In genomic region chr2:24083567-24084385, GRCh38 we compare ENCODE assay signal across 8 cellular contexts. TPM values are rescaled to one million over a fixed set of nuclear protein-coding genes. Genes with fewer than 3 reads are reported as not detected.
DNase-seq lines count a peak whose midpoint lies in the region; ATAC-seq and TF ChIP-seq lines count a peak whose summit lies in the region.

No MANE protein-coding gene starts in this region.

- H3K9me3 Mint-ChIP-seq in central memory CD8-positive, alpha-beta T cell: no peaks in the 10 kb centered on the region

- peaks cover 16% of the 10 kb centered on the region for H3K4me1 Mint-ChIP-seq in central memory CD8-positive, alpha-beta T cell

- peaks cover 12% of the 10 kb centered on the region for H3K4me1 ChIP-seq in KMS-11 (ENCODE audit: low read depth, poor library complexity, severe bottlenecking)

- no peaks in the 10 kb centered on the region for H4K20me1 ChIP-seq in KMS-11 (ENCODE audit: insufficient read depth)

- POLR2A ChIA-PET in RWPE1 (lab: Yijun Ruan, JAX; ENCODE audit: low non-redundant PET): interaction anchor here (0.6 to 1.0 kb wide), 2 partner anchors 117 to 157 kb away, joined by 3 to 12 read pairs; no protein-coding TSS in a partner anchor

- H2AFZ ChIP-seq in KMS-11 (ENCODE audit: low read depth): peak overlapping the region; percentile 97

- H3K4me2 ChIP-seq in KMS-11: peak overlapping the region; percentile 91

- H3K9ac ChIP-seq in KMS-11: peak overlapping the region; percentile 80

- peak overlapping the region; percentile 81 for H3K4me3 Mint-ChIP-seq in central memory CD8-positive, alpha-beta T cell

- intact Hi-C loops in left colon (cut with DNase I, micrococcal nuclease): loop anchor here in 1 of 2 donors (10.0 kb wide), 2 partner anchors 159 to 259 kb away; partner anchors contain the start of gene ATAD2B

- peak; percentile 69 for ATAC-seq in central memory CD8-positive, alpha-beta T cell (replicated peaks; ENCODE audit: extremely low read depth, poor library complexity, severe bottlenecking)
- ATAC-seq in left colon: peak; percentile 84
- peak; percentile 61 for ATAC-seq in stimulated activated naive CD8-positive, alpha-beta T cell treated with anti-CD3 and anti-CD28 coated beads, Interleukin-15, Interleukin-2, amounts not matched to agents 100 U/mL and 50 U/mL, for 24 hours

- peak overlapping the region; percentile 19 for H3K27ac Mint-ChIP-seq in central memory CD8-positive, alpha-beta T cell (ENCODE audit: low read depth)

- H3K36me3 Mint-ChIP-seq in central memory CD8-positive, alpha-beta T cell (ENCODE audit: insufficient read depth): peaks cover 10% of the 10 kb centered on the region

- H3K36me3 ChIP-seq in KMS-11 (ENCODE audit: insufficient read depth): no peaks in the 10 kb centered on the region

- TF ChIP-seq CTCF in KMS-11 (conservative IDR thresholded peaks at IDR 0.05; ENCODE audit: low read depth, low read length) (no peak), RWPE1 (conservative IDR thresholded peaks at IDR 0.05; ENCODE audit: low read depth) (no peak)

- peak; percentile 27 for DNase-seq in stimulated activated CD4-positive, alpha-beta T cell treated with anti-CD3 and anti-CD28 coated beads, Interleukin-1b, Interleukin-23, amount 100 ng/mL, for 48 hours
- DNase-seq in stimulated activated CD4-positive, alpha-beta T cell treated with anti-CD3 and anti-CD28 coated beads, Interleukin-4, amount 100 ng/mL, for 1 hour: no peak
- DNase-seq in H4 (ENCODE audit: low spot score): peak; percentile 8
- DNase-seq in RWPE1 (ENCODE audit: low spot score): peak; percentile 71
- no peak for DNase-seq in central memory CD8-positive, alpha-beta T cell (ENCODE audit: low spot score in 2 of 2)
- DNase-seq in left colon: peak; percentile 91 to 96
- peak; percentile 54 for DNase-seq in stimulated activated naive CD8-positive, alpha-beta T cell treated with anti-CD3 and anti-CD28 coated beads, Interleukin-15, Interleukin-2, amounts not matched to agents 100 U/mL and 50 U/mL, for 24 hours

- H3K27me3 ChIP-seq in KMS-11 (ENCODE audit: insufficient read depth, low read depth): no peaks in the 10 kb centered on the region

- no peaks in the 10 kb centered on the region for H3K79me2 ChIP-seq in KMS-11 (ENCODE audit: insufficient read depth, low read depth)

- H3K4me3 ChIP-seq in KMS-11 (IDR thresholded peaks at IDR 0.05; ENCODE audit: insufficient read depth, low read depth, low read length): no peak overlapping the region

- CTCF ChIA-PET in RWPE1 (lab: Yijun Ruan, JAX): interaction anchor here (0.5 to 1.6 kb wide), 12 partner anchors 8 to 173 kb away, joined by 3 to 10 read pairs (median 3); partner anchors contain the start of gene ATAD2B

- no peaks in the 10 kb centered on the region for H3K27me3 Mint-ChIP-seq in central memory CD8-positive, alpha-beta T cell

- H3K27ac ChIP-seq in KMS-11 (peak overlapping the region; percentile 92), RWPE1 (peak overlapping the region; percentile 97)

RNA-seq across cellular contexts. Expression of gene TP53I3, which starts 0.9 kb away (rescaled TPM):
- total RNA-seq in H4 (2014; rRNA removed; shearing (Covaris generic)): 4.9 and 5.1 TPM in 2 replicates
- 100 to 1,000 TPM in 1 of 2 donors, 10 to 100 TPM in 1; 91.7 to 109 TPM for total RNA-seq in left colon

RNA-seq across cellular contexts. Expression of gene SF3B6, which starts 7.7 kb away (rescaled TPM):
- total RNA-seq in H4 (2014; rRNA removed; shearing (Covaris generic)): 178 and 188 TPM in 2 replicates
- total RNA-seq in left colon: 10 to 100 TPM; 85.0 to 85.3 TPM

RNA-seq across cellular contexts. Expression of gene FKBP1B, which starts 34.2 kb away (rescaled TPM):
- 0.58 TPM in 1 of 2 replicates, not detected in the other for total RNA-seq in H4 (2014; rRNA removed; shearing (Covaris generic))
- 10 to 100 TPM; 16.5 to 22.3 TPM for total RNA-seq in left colon

RNA-seq across cellular contexts. Expression of gene WDCP, which starts 36.6 kb away (rescaled TPM):
- 7.1 and 7.6 TPM in 2 replicates for total RNA-seq in H4 (2014; rRNA removed; shearing (Covaris generic))
- total RNA-seq in left colon: 1 to 10 TPM; 3.2 to 4.2 TPM

RNA-seq across cellular contexts. Expression of gene PFN4, which starts 39.4 kb away (rescaled TPM):
- total RNA-seq in H4 (2014; rRNA removed; shearing (Covaris generic)): 0.72 and 1.1 TPM in 2 replicates
- total RNA-seq in left colon: not detected

Comparison
In these comparisons a context has a peak if more than half of its experiments do, and no peak if none do; other contexts are left out.
1. DNase-seq: peak in stimulated activated CD4-positive, alpha-beta T cell treated with anti-CD3 and anti-CD28 coated beads, Interleukin-1b, Interleukin-23, amount 100 ng/mL, for 48 hours (single experiment), H4 (single experiment), RWPE1 (single experiment), left colon (2 of 2) and stimulated activated naive CD8-positive, alpha-beta T cell treated with anti-CD3 and anti-CD28 coated beads, Interleukin-15, Interleukin-2, amounts not matched to agents 100 U/mL and 50 U/mL, for 24 hours (single experiment); none in stimulated activated CD4-positive, alpha-beta T cell treated with anti-CD3 and anti-CD28 coated beads, Interleukin-4, amount 100 ng/mL, for 1 hour (single experiment) and central memory CD8-positive, alpha-beta T cell (0 of 2).
2. RNA of gene TP53I3, which starts 0.9 kb away (total RNA-seq): 91.7 to 109 TPM in left colon; 4.9 to 5.1 TPM in H4; every median in the first group is over 10 times any median in the second.
3. RNA of gene FKBP1B, which starts 34.2 kb away (total RNA-seq): 16.5 to 22.3 TPM in left colon; 0.58 TPM in H4; every median in the first group is over 10 times any median in the second.
4. Peak in every context shown above with its lines, with median percentiles within 50 percentile points of each other: ATAC-seq.